In genomic region chr14:89489796-89490506, GRCh38 we compare ENCODE assay signal across 12 cellular contexts.
DNase-seq lines count a peak whose midpoint lies in the region; ATAC-seq and TF ChIP-seq lines count a peak whose summit lies in the region.
"Had no signal": no experiment of that assay in that cellular context is flagged by ENCODE, and none has a peak within 500 bp of the region (broad histone marks: within the 10 kb centered on the region; RNA-seq: fewer than 3 reads in every experiment).

No MANE protein-coding gene starts in this region.

- peak overlapping the region; percentile 71 for H3K9ac ChIP-seq in adipocyte (ENCODE audit: low read length)

- DNase-seq in NCI-H2196 (lab: John Stamatoyannopoulos, UW; ENCODE audit: unreplicated experiment) = peak; percentile 4
- DNase-seq in NCI-H2196 treated with DMSO at 0.1 percent for 48 hours (lab: John Stamatoyannopoulos, UW; ENCODE audit: unreplicated experiment) = no peak
- peak; percentile 45 for DNase-seq in adipocyte (ENCODE audit: low read depth)
- DNase-seq in medulla oblongata (ENCODE audit: extremely low spot score) = peak; percentile 50
- DNase-seq in tibial artery = peak in 1 of 2 donors; percentile 54
- no peak for DNase-seq in activated T-cell treated with anti-CD3 and anti-CD28 coated beads, Interleukin-2, amount 50 U/mL, for 4 hours
- no peak for DNase-seq in RWPE1 (ENCODE audit: low spot score)
- DNase-seq in NCI-H345 treated with DMSO at 0.1 percent for 48 hours (lab: John Stamatoyannopoulos, UW; ENCODE audit: unreplicated experiment) = no peak
- DNase-seq: foreskin melanocyte; mucosa of descending colon; stimulated activated CD4-positive, alpha-beta T cell treated with anti-CD3 and anti-CD28 coated beads, Interleukin-2, amount 100 ng/mL, for 24 hours had no signal

- ATAC-seq in activated T-cell treated with anti-CD3 and anti-CD28 coated beads, Interleukin-2, amount 50 U/mL, for 4 hours = no peak
- ATAC-seq: mucosa of descending colon had no signal

- peaks cover 16% of the 10 kb centered on the region for H3K4me1 Mint-ChIP-seq in activated T-cell treated with anti-CD3 and anti-CD28 coated beads, Interleukin-2, amount 50 U/mL, for 4 hours (ENCODE audit: low read depth)

- H3K9me3 ChIP-seq in adipocyte (ENCODE audit: control insufficient read depth, low read length) (no peaks in the 10 kb centered on the region), tibial artery (no peaks in the 10 kb centered on the region)
- H3K9me3 ChIP-seq: mucosa of descending colon had no signal

- H3K27me3 Mint-ChIP-seq in activated T-cell treated with anti-CD3 and anti-CD28 coated beads, Interleukin-2, amount 50 U/mL, for 4 hours (ENCODE audit: low read depth) = no peaks in the 10 kb centered on the region
- H3K27me3 Mint-ChIP-seq: B cell had no signal

- H3K9me3 Mint-ChIP-seq in activated T-cell treated with anti-CD3 and anti-CD28 coated beads, Interleukin-2, amount 50 U/mL, for 4 hours = no peaks in the 10 kb centered on the region

- H3K27me3 ChIP-seq in adipocyte (replicated peaks; ENCODE audit: control insufficient read depth, insufficient read depth, low read length) = no peaks in the 10 kb centered on the region
- H3K27me3 ChIP-seq in tibial artery = no peaks in the 10 kb centered on the region

- no peak overlapping the region for H3K4me3 Mint-ChIP-seq in activated T-cell treated with anti-CD3 and anti-CD28 coated beads, Interleukin-2, amount 50 U/mL, for 4 hours
- H3K4me3 Mint-ChIP-seq: B cell had no signal

- intact Hi-C loops in tibial artery (cut with DNase I; ENCODE audit: low total_unique reads) = no loop called here

- CTCF ChIA-PET in RWPE1 (lab: Yijun Ruan, JAX) = interaction anchor here (0.6 kb wide), 1 partner anchor 1463 kb away, joined by 4 read pairs; no protein-coding TSS in a partner anchor

- peak overlapping the region; percentile 59 to 71 for H3K27ac ChIP-seq in tibial artery
- H3K27ac ChIP-seq in RWPE1 = no peak overlapping the region

- peaks cover 41% of the 10 kb centered on the region for H3K4me1 ChIP-seq in adipocyte (ENCODE audit: control insufficient read depth, insufficient read depth, low read length)
- peaks cover 0 to 37% (median 10%) of the 10 kb centered on the region in 4 donors for H3K4me1 ChIP-seq in tibial artery

- POLR2A ChIA-PET in RWPE1 (lab: Yijun Ruan, JAX; ENCODE audit: low non-redundant PET) = no interaction called here

- H3K4me3 ChIP-seq in adipocyte (ENCODE audit: low read length) (peak overlapping the region; percentile 62), tibial artery (peak overlapping the region; percentile 35 to 45)
- H3K4me3 ChIP-seq: mucosa of descending colon had no signal

- TF ChIP-seq CTCF in tibial artery (IDR thresholded peaks at IDR 0.05) (no peak), RWPE1 (conservative IDR thresholded peaks at IDR 0.05; ENCODE audit: low read depth) (no peak)

- peaks cover 17% of the 10 kb centered on the region for H3K36me3 Mint-ChIP-seq in activated T-cell treated with anti-CD3 and anti-CD28 coated beads, Interleukin-2, amount 50 U/mL, for 4 hours (ENCODE audit: insufficient read depth)

- H3K36me3 ChIP-seq in adipocyte (ENCODE audit: control insufficient read depth, insufficient read depth, low read length, severe bottlenecking) = no peaks in the 10 kb centered on the region
- H3K36me3 ChIP-seq in tibial artery = no peaks in the 10 kb centered on the region

Comparison
In these comparisons a context has a peak if more than half of its experiments do, and no peak if none do; other contexts are left out.
1. DNase-seq: peak in NCI-H2196 (single experiment), adipocyte (single experiment) and medulla oblongata (single experiment); none in NCI-H2196 treated with DMSO at 0.1 percent for 48 hours (single experiment), activated T-cell treated with anti-CD3 and anti-CD28 coated beads, Interleukin-2, amount 50 U/mL, for 4 hours (single experiment), RWPE1 (single experiment) and NCI-H345 treated with DMSO at 0.1 percent for 48 hours (single experiment).